ENCODE assay signal across 36 cellular contexts in the genomic region with DNA sequence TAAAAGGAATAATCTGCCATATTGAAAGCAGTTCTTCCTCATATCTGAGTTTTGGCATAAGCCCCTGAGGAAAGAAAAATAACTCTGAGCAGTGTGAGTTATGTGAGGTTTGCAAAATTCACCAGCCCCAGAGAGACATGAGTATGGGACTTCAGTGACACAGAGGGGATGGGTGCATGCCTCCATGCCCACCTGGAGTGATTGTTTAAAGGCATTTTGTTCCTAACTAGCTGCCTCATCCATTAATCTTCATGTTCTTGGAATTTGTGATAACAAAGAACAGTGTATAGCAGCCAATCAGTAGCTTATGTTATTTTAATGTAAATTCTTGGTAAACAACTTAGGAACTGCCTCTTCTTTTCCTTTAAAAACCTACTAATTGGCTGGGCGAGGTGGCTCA.
"Had no signal": no experiment of that assay in that cellular context is flagged by ENCODE, and none has a peak within 500 bp of the region (broad histone marks: within the 10 kb centered on the region; RNA-seq: fewer than 3 reads in every experiment).

No MANE protein-coding gene starts in this region.

- H3K27me3 ChIP-seq: MG63 had no signal

- H3K4me3 ChIP-seq: MG63 had no signal

- H3K4me2 ChIP-seq: KMS-11 had no signal

- H3K9ac ChIP-seq: KMS-11 had no signal

- DNase-seq: Karpas-422, Kasumi-1, KG1, MG63, MM.1S, MV-4-11, NCI-H1048, NCI-H1092, NCI-H1092 treated with DMSO at 0.1 percent for 48 hours, NCI-H1105, NCI-H1105 treated with DMSO at 0.1 percent for 48 hours, NCI-H1417, NCI-H1417 treated with DMSO at 0.1 percent for 48 hours, NCI-H1436, NCI-H1436 treated with DMSO at 0.1 percent for 48 hours, NCI-H146, NCI-H1694, NCI-H1694 treated with DMSO at 0.1 percent for 48 hours, NCI-H187, NCI-H187 treated with DMSO at 0.1 percent for 48 hours, NCI-H1930, NCI-H2029, NCI-H2029 treated with DMSO at 0.1 percent for 48 hours, NCI-H2081, NCI-H2081 treated with DMSO at 0.1 percent for 48 hours, NCI-H2107, NCI-H2171, NCI-H2171 treated with DMSO at 0.1 percent for 48 hours, NCI-H2227 treated with DMSO at 0.1 percent for 48 hours, NCI-H226, NCI-H345, NCI-H446, NCI-H446 treated with DMSO at 0.1 percent for 48 hours, NCI-H510A, NCI-H510A treated with DMSO at 0.1 percent for 48 hours had no signal

- H3K27ac ChIP-seq: KMS-11 had no signal

- H3K36me3 ChIP-seq: MG63 had no signal
